ENCODE assay signal across 18 cellular contexts in genomic region chr22:47690586-47690985, GRCh38.
DNase-seq lines count a peak whose midpoint lies in the region; ATAC-seq and TF ChIP-seq lines count a peak whose summit lies in the region.
"Had no signal": no experiment of that assay in that cellular context is flagged by ENCODE, and none has a peak within 500 bp of the region (broad histone marks: within the 10 kb centered on the region; RNA-seq: fewer than 3 reads in every experiment).

No MANE protein-coding gene starts in this region.

- no peak overlapping the region for H3K9ac ChIP-seq in mesendoderm (ENCODE audit: low read length)
- H3K9ac ChIP-seq: BLaER1 treated with 17β-estradiol and CSF1 and Interleukin-3, amounts not matched to agents 10 nM and 100 nM had no signal

- H3K4me3 Mint-ChIP-seq in activated T-cell treated with anti-CD3 and anti-CD28 coated beads, Interleukin-2, amount 50 U/mL, for 72 hours, result no peak overlapping the region
- no peak overlapping the region for H3K4me3 Mint-ChIP-seq in type B pancreatic cell
- H3K4me3 Mint-ChIP-seq: B cell; CD4-positive, alpha-beta T cell; CD8-positive, alpha-beta T cell had no signal

- no peak overlapping the region for H4K5ac ChIP-seq in mesendoderm (ENCODE audit: low read length)

- H2BK120ac ChIP-seq in mesendoderm (ENCODE audit: low read depth, low read length), result no peak overlapping the region

- no peak for ATAC-seq in activated T-cell treated with anti-CD3 and anti-CD28 coated beads, Interleukin-2, amount 50 U/mL, for 72 hours (replicated peaks in 1 of 2)
- ATAC-seq: A549; CD8-positive, alpha-beta T cell had no signal

- no peaks in the 10 kb centered on the region for H3K27me3 Mint-ChIP-seq in activated T-cell treated with anti-CD3 and anti-CD28 coated beads, Interleukin-2, amount 50 U/mL, for 72 hours (ENCODE audit: low read depth)
- H3K27me3 Mint-ChIP-seq in type B pancreatic cell, result peaks cover 3% of the 10 kb centered on the region

- H3K79me2 ChIP-seq in mesendoderm (ENCODE audit: control insufficient read depth, insufficient read depth, low read length), result no peaks in the 10 kb centered on the region

- peak overlapping the region; percentile 65 for H3K27ac Mint-ChIP-seq in activated T-cell treated with anti-CD3 and anti-CD28 coated beads, Interleukin-2, amount 50 U/mL, for 72 hours
- no peak overlapping the region for H3K27ac Mint-ChIP-seq in type B pancreatic cell
- H3K27ac Mint-ChIP-seq: B cell; CD4-positive, alpha-beta T cell; CD8-positive, alpha-beta T cell had no signal

- no peaks in the 10 kb centered on the region for H3K27me3 ChIP-seq in mesendoderm (ENCODE audit: insufficient read depth, low read length, poor library complexity)
- H3K27me3 ChIP-seq: BLaER1 treated with 17β-estradiol and CSF1 and Interleukin-3, amounts not matched to agents 10 nM and 100 nM had no signal

- no peak overlapping the region for H2BK5ac ChIP-seq in mesendoderm (ENCODE audit: low read length)

- no peaks in the 10 kb centered on the region for H3K4me1 Mint-ChIP-seq in activated T-cell treated with anti-CD3 and anti-CD28 coated beads, Interleukin-2, amount 50 U/mL, for 72 hours (ENCODE audit: low read depth)
- H3K4me1 Mint-ChIP-seq in type B pancreatic cell (ENCODE audit: unreplicated experiment), result no peaks in the 10 kb centered on the region

- no peak overlapping the region for H3K27ac ChIP-seq in mesendoderm (ENCODE audit: low read depth, low read length)
- H3K27ac ChIP-seq: 22Rv1; A549; BLaER1 treated with 17β-estradiol and CSF1 and Interleukin-3, amounts not matched to agents 10 nM and 100 nM; C4-2B had no signal

- H3K56ac ChIP-seq in mesendoderm (ENCODE audit: low read length), result peak overlapping the region; percentile 51

- H2BK15ac ChIP-seq in mesendoderm (replicated peaks; ENCODE audit: low read depth), result no peak overlapping the region

- H3K4ac ChIP-seq in mesendoderm (ENCODE audit: low read depth, low read length), result peak overlapping the region; percentile 73

- no peak overlapping the region for H2AK5ac ChIP-seq in mesendoderm (ENCODE audit: low read length)

- H3K4me1 ChIP-seq in mesendoderm (ENCODE audit: control insufficient read depth, low read depth, low read length), result peaks cover 3% of the 10 kb centered on the region
- H3K4me1 ChIP-seq: A549; BLaER1 treated with 17β-estradiol and CSF1 and Interleukin-3, amounts not matched to agents 10 nM and 100 nM; Caco-2 had no signal

- H3K79me1 ChIP-seq in mesendoderm (ENCODE audit: low read length), result no peaks in the 10 kb centered on the region

- peak overlapping the region; percentile 15 for H3K18ac ChIP-seq in mesendoderm (ENCODE audit: low read length)

- H3K36me3 ChIP-seq in mesendoderm (ENCODE audit: control insufficient read depth, insufficient read depth, low read length), result no peaks in the 10 kb centered on the region
- H3K36me3 ChIP-seq: BLaER1 treated with 17β-estradiol and CSF1 and Interleukin-3, amounts not matched to agents 10 nM and 100 nM had no signal

- H3K23ac ChIP-seq in mesendoderm (ENCODE audit: low read length), result no peak overlapping the region

- H3K36me3 Mint-ChIP-seq in activated T-cell treated with anti-CD3 and anti-CD28 coated beads, Interleukin-2, amount 50 U/mL, for 72 hours (ENCODE audit: insufficient read depth in 2 of 2), result no peaks in the 10 kb centered on the region
- no peaks in the 10 kb centered on the region for H3K36me3 Mint-ChIP-seq in type B pancreatic cell
- H3K36me3 Mint-ChIP-seq: CD8-positive, alpha-beta T cell had no signal

- no peak overlapping the region for H3K4me2 ChIP-seq in mesendoderm (ENCODE audit: low read length)
- H3K4me2 ChIP-seq: A549; BLaER1 treated with 17β-estradiol and CSF1 and Interleukin-3, amounts not matched to agents 10 nM and 100 nM had no signal

- H4K8ac ChIP-seq in mesendoderm (ENCODE audit: low read depth, low read length), result no peak overlapping the region

- TF ChIP-seq CTCF in type B pancreatic cell (conservative IDR thresholded peaks at IDR 0.05), result no peak

- no peak for DNase-seq in activated T-cell treated with anti-CD3 and anti-CD28 coated beads, Interleukin-2, amount 50 U/mL, for 72 hours
- no peak for DNase-seq in activated T-cell treated with anti-CD3 and anti-CD28 coated beads, Interleukin-2, amount 50 U/mL, for 48 hours
- DNase-seq in mesendoderm (no peak), type B pancreatic cell (ENCODE audit: extremely low spot score, unreplicated experiment) (peak; percentile 39), NCI-H748 treated with DMSO at 0.1 percent for 48 hours (lab: John Stamatoyannopoulos, UW) (no peak)
- no peak for DNase-seq in stimulated activated CD4-positive, alpha-beta T cell treated with anti-CD3 and anti-CD28 coated beads, Interleukin-4, amount 100 ng/mL, for 1 hour
- DNase-seq: AML-193; Caco-2; Calu3; CD4-positive, alpha-beta T cell; CD8-positive, alpha-beta T cell; DMS79 treated with DMSO at 0.1 percent for 48 hours; GF-D8 had no signal

- no peak overlapping the region for H3K4me3 ChIP-seq in mesendoderm (ENCODE audit: low read length)
- H3K4me3 ChIP-seq: A549; BLaER1 treated with 17β-estradiol and CSF1 and Interleukin-3, amounts not matched to agents 10 nM and 100 nM had no signal

- H3K9me3 Mint-ChIP-seq in activated T-cell treated with anti-CD3 and anti-CD28 coated beads, Interleukin-2, amount 50 U/mL, for 72 hours, result peaks cover 0 to 5% of the 10 kb centered on the region in 2 donors
- H3K9me3 Mint-ChIP-seq in type B pancreatic cell, result no peaks in the 10 kb centered on the region
- H3K9me3 Mint-ChIP-seq: CD4-positive, alpha-beta T cell; CD8-positive, alpha-beta T cell had no signal

- WGBS in mesendoderm (ENCODE audit: extremely low coverage, insufficient coverage, low lambda C conversion rate), result no CpG with 5 or more reads among the region's 4 CpGs
